In genomic region chr7:45358277-45358676, GRCh38 we compare ENCODE assay signal across 30 cellular contexts.
"Had no signal": no experiment of that assay in that cellular context is flagged by ENCODE, and none has a peak within 500 bp of the region (broad histone marks: within the 10 kb centered on the region; RNA-seq: fewer than 3 reads in every experiment).

No MANE protein-coding gene starts in this region.

- H3K36me3 ChIP-seq: ascending aorta, cardiac muscle cell had no signal

- H3K27me3 ChIP-seq: ascending aorta, cardiac muscle cell had no signal

- H3K4me3 ChIP-seq: ascending aorta, cardiac muscle cell had no signal

- ATAC-seq: activated CD8-positive, alpha-beta T cell treated with anti-CD3 and anti-CD28 coated beads for 36 hours; activated naive CD8-positive, alpha-beta T cell treated with anti-CD3 and anti-CD28 coated beads, Interleukin-2, amount 50 U/mL, for 24 hours; activated T-cell treated with anti-CD3 and anti-CD28 coated beads, Interleukin-2, amount 50 U/mL, for 4 hours; activated T-cell treated with anti-CD3 and anti-CD28 coated beads, Interleukin-2, amount 50 U/mL, for 72 hours; activated T-helper 17 cell treated with anti-CD3 and anti-CD28 coated beads, Interleukin-2, amount 50 U/mL, for 72 hours had no signal

- H3K27ac ChIP-seq: ascending aorta, cardiac muscle cell, VCaP had no signal

- DNase-seq: activated B cell treated with CpG ODN at 0.5 μM for 24 hours; activated CD4-positive, alpha-beta memory T cell treated with anti-CD3 and anti-CD28 coated beads for 36 hours; activated CD4-positive, alpha-beta T cell treated with anti-CD3 and anti-CD28 coated beads for 4 hours; activated CD4-positive, alpha-beta T cell treated with anti-CD3 and anti-CD28 coated beads, Interleukin-2, amount 10 ng/mL, durations not matched to agents 24 days and 14 days; activated CD4-positive, alpha-beta T cell treated with anti-CD3 and anti-CD28 coated beads, Interleukin-2, amount 50 U/mL, for 1 hour; activated CD4-positive, alpha-beta T cell treated with anti-CD3 and anti-CD28 coated beads, Interleukin-2, amount 50 U/mL, for 4 hours; activated CD4-positive, CD25-positive, alpha-beta regulatory T cell treated with anti-CD3 and anti-CD28 coated beads, Interleukin-2, amount 50 U/mL, for 72 hours; activated CD8-positive, alpha-beta memory T cell treated with anti-CD3 and anti-CD28 coated beads, Interleukin-2, amount 50 U/mL, for 4 hours; activated CD8-positive, alpha-beta T cell treated with anti-CD3 and anti-CD28 coated beads for 36 hours; activated effector memory CD4-positive, alpha-beta T cell treated with anti-CD3 and anti-CD28 coated beads, Interleukin-2, amount 50 U/mL, for 16 hours; activated gamma-delta T cell treated with Interleukin-2 at 50 U/mL for 16 hours; activated naive CD4-positive, alpha-beta T cell; activated naive CD4-positive, alpha-beta T cell treated with anti-CD3 and anti-CD28 coated beads for 36 hours; activated naive CD8-positive, alpha-beta T cell treated with anti-CD3 and anti-CD28 coated beads, Interleukin-2, amount 10 ng/mL, durations not matched to agents 7 days and 5 days; activated naive CD8-positive, alpha-beta T cell treated with anti-CD3 and anti-CD28 coated beads, Interleukin-2, amount 50 U/mL, for 24 hours; activated T-cell treated with anti-CD3 and anti-CD28 coated beads for 4 hours; activated T-cell treated with anti-CD3 and anti-CD28 coated beads, Interleukin-2, amount 50 U/mL, for 1 hour; activated T-cell treated with anti-CD3 and anti-CD28 coated beads, Interleukin-2, amount 50 U/mL, for 4 hours; activated T-cell treated with anti-CD3 and anti-CD28 coated beads, Interleukin-2, amount 50 U/mL, for 72 hours; amygdala; anterior cingulate cortex; central memory CD4-positive, alpha-beta T cell; SW 1271; T-helper 1 cell; T-helper 2 cell; T-helper 9 cell had no signal

- H3K4me1 ChIP-seq: ascending aorta had no signal
